In genomic region chr3:129439817-129440647, GRCh38 we compare ENCODE assay signal across 8 cellular contexts. TPM values are rescaled to one million over a fixed set of nuclear protein-coding genes. Genes with fewer than 3 reads are reported as not detected.
DNase-seq lines count a peak whose midpoint lies in the region; ATAC-seq and TF ChIP-seq lines count a peak whose summit lies in the region.

A gene with protein sequence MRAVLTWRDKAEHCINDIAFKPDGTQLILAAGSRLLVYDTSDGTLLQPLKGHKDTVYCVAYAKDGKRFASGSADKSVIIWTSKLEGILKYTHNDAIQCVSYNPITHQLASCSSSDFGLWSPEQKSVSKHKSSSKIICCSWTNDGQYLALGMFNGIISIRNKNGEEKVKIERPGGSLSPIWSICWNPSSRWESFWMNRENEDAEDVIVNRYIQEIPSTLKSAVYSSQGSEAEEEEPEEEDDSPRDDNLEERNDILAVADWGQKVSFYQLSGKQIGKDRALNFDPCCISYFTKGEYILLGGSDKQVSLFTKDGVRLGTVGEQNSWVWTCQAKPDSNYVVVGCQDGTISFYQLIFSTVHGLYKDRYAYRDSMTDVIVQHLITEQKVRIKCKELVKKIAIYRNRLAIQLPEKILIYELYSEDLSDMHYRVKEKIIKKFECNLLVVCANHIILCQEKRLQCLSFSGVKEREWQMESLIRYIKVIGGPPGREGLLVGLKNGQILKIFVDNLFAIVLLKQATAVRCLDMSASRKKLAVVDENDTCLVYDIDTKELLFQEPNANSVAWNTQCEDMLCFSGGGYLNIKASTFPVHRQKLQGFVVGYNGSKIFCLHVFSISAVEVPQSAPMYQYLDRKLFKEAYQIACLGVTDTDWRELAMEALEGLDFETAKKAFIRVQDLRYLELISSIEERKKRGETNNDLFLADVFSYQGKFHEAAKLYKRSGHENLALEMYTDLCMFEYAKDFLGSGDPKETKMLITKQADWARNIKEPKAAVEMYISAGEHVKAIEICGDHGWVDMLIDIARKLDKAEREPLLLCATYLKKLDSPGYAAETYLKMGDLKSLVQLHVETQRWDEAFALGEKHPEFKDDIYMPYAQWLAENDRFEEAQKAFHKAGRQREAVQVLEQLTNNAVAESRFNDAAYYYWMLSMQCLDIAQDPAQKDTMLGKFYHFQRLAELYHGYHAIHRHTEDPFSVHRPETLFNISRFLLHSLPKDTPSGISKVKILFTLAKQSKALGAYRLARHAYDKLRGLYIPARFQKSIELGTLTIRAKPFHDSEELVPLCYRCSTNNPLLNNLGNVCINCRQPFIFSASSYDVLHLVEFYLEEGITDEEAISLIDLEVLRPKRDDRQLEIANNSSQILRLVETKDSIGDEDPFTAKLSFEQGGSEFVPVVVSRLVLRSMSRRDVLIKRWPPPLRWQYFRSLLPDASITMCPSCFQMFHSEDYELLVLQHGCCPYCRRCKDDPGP (plus strand): TSS chr3:129440224. CDS start chr3:129440331, 107 bp downstream.
TSS of gene MBD4 (minus strand) at chr3:129439948. CDS start at chr3:129439833, 115 bp downstream.

- H3K18ac ChIP-seq in H9 (ENCODE audit: insufficient read length, low read depth, low read length): peak within 1 kb of the TSS; percentile 77

- H3K23ac ChIP-seq in H9 (ENCODE audit: insufficient read length, low read depth, low read length): no peak within 1 kb of the TSS

- H3K56ac ChIP-seq in H9 (ENCODE audit: insufficient read length, low read depth, low read length): no peak within 1 kb of the TSS

- no peaks in the 10 kb centered on the region for H3K27me3 Mint-ChIP-seq in H9 (ENCODE audit: low read depth)
- no peaks in the 10 kb centered on the region for H3K27me3 Mint-ChIP-seq in natural killer cell treated with Interleukin-12 subunit alpha and Interleukin-12 subunit beta and Interleukin-15 and Interleukin-18, amount 100 ng/mL, for 72 hours

- no peaks in the 10 kb centered on the region for H3K79me1 ChIP-seq in H9 (ENCODE audit: insufficient read depth, low read depth, low read length, poor library complexity, severe bottlenecking)

- H4K5ac ChIP-seq in H9 (ENCODE audit: insufficient read length, low read depth, low read length): no peak within 1 kb of the TSS

- no peak within 1 kb of the TSS for H2BK20ac ChIP-seq in H9 (ENCODE audit: low read depth, low read length, poor library complexity, severe bottlenecking)

- peaks cover 2% of the 10 kb centered on the region; the same call in 1 of the 2 replicates for H3K79me2 ChIP-seq in H9 (ENCODE audit: insufficient read depth, low read length)

- TF ChIP-seq CTCF in H9 (conservative IDR thresholded peaks at IDR 0.05) (no peak), fibroblast of pulmonary artery (IDR thresholded peaks at IDR 0.05; ENCODE audit: low read length, missing control alignments) (no peak)

- H3K14ac ChIP-seq in H9 (ENCODE audit: insufficient read depth, low read length): 0 out of 2 replicates have a peak within 1 kb of the TSS, but pooled peaks have one; percentile 66

- H3K9me3 ChIP-seq in ES-I3 (ENCODE audit: control insufficient read depth, insufficient read depth, low read length) (no peaks in the 10 kb centered on the region), H9 (ENCODE audit: control insufficient read depth, low read depth, low read length) (no peaks in the 10 kb centered on the region), MG63 (no peaks in the 10 kb centered on the region)

- peak; percentile 93 to 96 for ATAC-seq in natural killer cell treated with Interleukin-12 subunit alpha and Interleukin-12 subunit beta and Interleukin-15 and Interleukin-18, amount 100 ng/mL, for 72 hours
- peak; percentile 94 for ATAC-seq in stimulated activated naive CD8-positive, alpha-beta T cell treated with anti-CD3 and anti-CD28 coated beads, Interleukin-15, Interleukin-2, amounts not matched to agents 100 U/mL and 50 U/mL, for 24 hours

- no peak within 1 kb of the TSS for H2BK15ac ChIP-seq in H9 (ENCODE audit: low read depth, low read length)

- H3K9me3 Mint-ChIP-seq in H9: no peaks in the 10 kb centered on the region
- no peaks in the 10 kb centered on the region for H3K9me3 Mint-ChIP-seq in natural killer cell treated with Interleukin-12 subunit alpha and Interleukin-12 subunit beta and Interleukin-15 and Interleukin-18, amount 100 ng/mL, for 72 hours

- H4K20me1 ChIP-seq in H9 (ENCODE audit: control insufficient read depth, insufficient read depth, insufficient read length): no peaks in the 10 kb centered on the region

- H2AK5ac ChIP-seq in H9 (ENCODE audit: insufficient read length, low read length): no peak within 1 kb of the TSS

- peak within 1 kb of the TSS; percentile 91 to 99 (median 97) for H3K27ac Mint-ChIP-seq in H9
- peak within 1 kb of the TSS; percentile 84 to 87 for H3K27ac Mint-ChIP-seq in natural killer cell treated with Interleukin-12 subunit alpha and Interleukin-12 subunit beta and Interleukin-15 and Interleukin-18, amount 100 ng/mL, for 72 hours

- H3K36me3 Mint-ChIP-seq in H9 (ENCODE audit: insufficient read depth in 1 of 3, low read depth in 3 of 3): peaks cover 14 to 39% (median 30%) of the 10 kb centered on the region in 3 experiments; a peak in 6 of 7 replicates
- H3K36me3 Mint-ChIP-seq in natural killer cell treated with Interleukin-12 subunit alpha and Interleukin-12 subunit beta and Interleukin-15 and Interleukin-18, amount 100 ng/mL, for 72 hours: peaks cover 27% of the 10 kb centered on the region

- peaks cover 7% of the 10 kb centered on the region for H3K23me2 ChIP-seq in H9 (ENCODE audit: insufficient read length, low read depth, low read length, poor library complexity, severe bottlenecking)

- DNase-seq in H9 (peak; percentile 99), MG63 (peak; percentile 99), SHP77 treated with DMSO at 0.1 percent for 48 hours (lab: John Stamatoyannopoulos, UW) (peak; percentile 97), fibroblast of pulmonary artery (ENCODE audit: low read depth) (peak; percentile 100)
- DNase-seq in activated effector memory CD4-positive, alpha-beta T cell treated with anti-CD3 and anti-CD28 coated beads, Interleukin-2, amount 50 U/mL, for 16 hours: peak; percentile 100
- peak; percentile 99 for DNase-seq in natural killer cell treated with Interleukin-12 subunit alpha and Interleukin-12 subunit beta and Interleukin-15 and Interleukin-18, amount 100 ng/mL, for 72 hours (ENCODE audit: low spot score)
- DNase-seq in stimulated activated naive CD8-positive, alpha-beta T cell treated with anti-CD3 and anti-CD28 coated beads, Interleukin-15, Interleukin-2, amounts not matched to agents 100 U/mL and 50 U/mL, for 24 hours: peak; percentile 97

- H3K27ac ChIP-seq in H9 (ENCODE audit: insufficient read length, low read depth, low read length): peak within 1 kb of the TSS; percentile 6

- peak within 1 kb of the TSS; percentile 96 to 99 for H3K4me3 Mint-ChIP-seq in H9
- H3K4me3 Mint-ChIP-seq in natural killer cell treated with Interleukin-12 subunit alpha and Interleukin-12 subunit beta and Interleukin-15 and Interleukin-18, amount 100 ng/mL, for 72 hours: peak within 1 kb of the TSS; percentile 90

- no CpG with 5 or more reads among the region's 77 CpGs for WGBS in H9 (ENCODE audit: extremely low coverage, insufficient read length, low lambda C conversion rate)

- H3K4me1 Mint-ChIP-seq in H9: peaks cover 31 to 36% of the 10 kb centered on the region in 2 experiments
- H3K4me1 Mint-ChIP-seq in natural killer cell treated with Interleukin-12 subunit alpha and Interleukin-12 subunit beta and Interleukin-15 and Interleukin-18, amount 100 ng/mL, for 72 hours (ENCODE audit: low read depth in 2 of 2): peaks cover 38 to 66% of the 10 kb centered on the region in 2 donors

- H2AFZ ChIP-seq in H9 (ENCODE audit: low read length): peak within 1 kb of the TSS; percentile 18

- no peak within 1 kb of the TSS for H4K8ac ChIP-seq in H9 (replicated peaks; ENCODE audit: insufficient read length, low read depth, low read length)

- peak within 1 kb of the TSS; percentile 98 for H3K9ac ChIP-seq in ES-I3 (ENCODE audit: low read depth, low read length)
- H3K9ac ChIP-seq in H9 (ENCODE audit: extremely low read depth, insufficient read length, low read length): peak within 1 kb of the TSS; percentile 79

- H3K4me1 ChIP-seq in ES-I3 (ENCODE audit: insufficient read depth, low read length) (peaks cover 15% of the 10 kb centered on the region), H9 (ENCODE audit: insufficient read depth, low read length) (peaks cover 4% of the 10 kb centered on the region; the same call in 1 of the 2 replicates)

- no peak within 1 kb of the TSS for H2BK5ac ChIP-seq in H9 (ENCODE audit: insufficient read length, low read length)

- peak within 1 kb of the TSS; percentile 91 for H3K4me3 ChIP-seq in MG63
- peak within 1 kb of the TSS; percentile 97 for H3K4me3 ChIP-seq in fibroblast of pulmonary artery (replicated peaks; ENCODE audit: low read depth, low read length)

- H4K91ac ChIP-seq in H9 (ENCODE audit: insufficient read length, low read depth, low read length): no peak within 1 kb of the TSS

- H2BK12ac ChIP-seq in H9 (ENCODE audit: insufficient read length, low read depth, low read length): no peak within 1 kb of the TSS

- H3K4ac ChIP-seq in H9 (ENCODE audit: low read depth, low read length): no peak within 1 kb of the TSS

- peak within 1 kb of the TSS; percentile 73 for H3K4me2 ChIP-seq in H9 (ENCODE audit: insufficient read depth, insufficient read length, low read length)

- H3K36me3 ChIP-seq in ES-I3 (ENCODE audit: insufficient read depth, low read length): peaks cover 17% of the 10 kb centered on the region
- peaks cover 26% of the 10 kb centered on the region for H3K36me3 ChIP-seq in MG63

- no peak within 1 kb of the TSS for H2BK120ac ChIP-seq in H9 (ENCODE audit: low read depth, low read length, poor library complexity, severe bottlenecking)

- H3T11ph ChIP-seq in H9 (ENCODE audit: low read length): no peak within 1 kb of the TSS

- H3K27me3 ChIP-seq in H9 (ENCODE audit: insufficient read depth, low read length) (no peaks in the 10 kb centered on the region), MG63 (no peaks in the 10 kb centered on the region)

RNA-seq across cellular contexts. Expression of the first gene that starts in this region (rescaled TPM):
- total RNA-seq in H9 (2021): 19.3 and 22.0 TPM in 2 replicates
- total RNA-seq in MG63 (2014; rRNA removed; shearing (Covaris generic); ENCODE audit: low replicate concordance): 25.3 and 45.7 TPM in 2 replicates
- total RNA-seq in natural killer cell treated with Interleukin-12 subunit alpha and Interleukin-12 subunit beta and Interleukin-15 and Interleukin-18, amount 100 ng/mL, for 72 hours: 10 to 100 TPM; 13.1 to 27.4 TPM

RNA-seq across cellular contexts. Expression of gene MBD4, which starts in this region (rescaled TPM):
- 40.1 and 41.0 TPM in 2 replicates for total RNA-seq in H9 (2021)
- total RNA-seq in MG63 (2014; rRNA removed; shearing (Covaris generic); ENCODE audit: low replicate concordance): 17.2 and 26.5 TPM in 2 replicates
- total RNA-seq in natural killer cell treated with Interleukin-12 subunit alpha and Interleukin-12 subunit beta and Interleukin-15 and Interleukin-18, amount 100 ng/mL, for 72 hours: 10 to 100 TPM; 63.6 to 72.6 TPM

Comparison
In these comparisons a context has a peak if more than half of its experiments do, and no peak if none do; other contexts are left out.
1. Peak in every context shown above with its lines: DNase-seq, ATAC-seq, H3K4me3 ChIP-seq and H3K27ac ChIP-seq.